8 cellular contexts compared by ENCODE assay signal in genomic region chr16:30186782-30187555, GRCh38. TPM values are rescaled to one million over a fixed set of nuclear protein-coding genes. Genes with fewer than 3 reads are reported as not detected.
DNase-seq lines count a peak whose midpoint lies in the region; ATAC-seq and TF ChIP-seq lines count a peak whose summit lies in the region.

No MANE protein-coding gene starts in this region.

- intact Hi-C loops in mucosa of descending colon (cut with DNase I, micrococcal nuclease), result no loop called here

- H3K27ac Mint-ChIP-seq in activated CD8-positive, alpha-beta T cell treated with anti-CD3 and anti-CD28 coated beads, Interleukin-2, amount 10 ng/mL, durations not matched to agents 7 days and 5 days, result peak overlapping the region; percentile 99

- no peaks in the 10 kb centered on the region for H3K9me3 Mint-ChIP-seq in activated CD8-positive, alpha-beta T cell treated with anti-CD3 and anti-CD28 coated beads, Interleukin-2, amount 10 ng/mL, durations not matched to agents 7 days and 5 days (ENCODE audit: insufficient read depth)

- H3K4me1 ChIP-seq in BLaER1 (peaks cover 43% of the 10 kb centered on the region), mucosa of descending colon (ENCODE audit: low read depth) (peaks cover 5% of the 10 kb centered on the region)

- H3K4me3 ChIP-seq in BLaER1, result peak overlapping the region; percentile 95
- peak overlapping the region; percentile 99 for H3K4me3 ChIP-seq in Jurkat, Clone E6-1 (ENCODE audit: low read length)
- no peak overlapping the region for H3K4me3 ChIP-seq in mucosa of descending colon

- peak overlapping the region; percentile 90 for H3K27ac ChIP-seq in BLaER1

- H4K20me1 ChIP-seq in BLaER1, result no peaks in the 10 kb centered on the region

- peak overlapping the region; percentile 99 for H3K4me2 ChIP-seq in BLaER1

- H3K27me3 Mint-ChIP-seq in activated CD8-positive, alpha-beta T cell treated with anti-CD3 and anti-CD28 coated beads, Interleukin-2, amount 10 ng/mL, durations not matched to agents 7 days and 5 days (ENCODE audit: low read depth), result no peaks in the 10 kb centered on the region

- peaks cover 47% of the 10 kb centered on the region for H3K36me3 Mint-ChIP-seq in activated CD8-positive, alpha-beta T cell treated with anti-CD3 and anti-CD28 coated beads, Interleukin-2, amount 10 ng/mL, durations not matched to agents 7 days and 5 days (ENCODE audit: low read depth)

- H3K4me1 Mint-ChIP-seq in activated CD8-positive, alpha-beta T cell treated with anti-CD3 and anti-CD28 coated beads, Interleukin-2, amount 10 ng/mL, durations not matched to agents 7 days and 5 days (ENCODE audit: low read depth), result peaks cover 23% of the 10 kb centered on the region

- H3K9me3 ChIP-seq in BLaER1, result no peaks in the 10 kb centered on the region
- H3K9me3 ChIP-seq in mucosa of descending colon, result no peaks in the 10 kb centered on the region

- H3K36me3 ChIP-seq in BLaER1 (peaks cover 15% of the 10 kb centered on the region), mucosa of descending colon (ENCODE audit: low read depth) (no peaks in the 10 kb centered on the region)

- H3K9ac ChIP-seq in BLaER1, result peak overlapping the region; percentile 85

- ATAC-seq in activated CD8-positive, alpha-beta T cell treated with anti-CD3 and anti-CD28 coated beads, Interleukin-2, amount 10 ng/mL, durations not matched to agents 7 days and 5 days, result peak; percentile 17
- ATAC-seq in mucosa of descending colon, result peak; percentile 48
- no peak for ATAC-seq in HG02763 (IDR thresholded peaks at IDR 0.05; ENCODE audit: unreplicated experiment)

- DNase-seq in Jurkat, Clone E6-1 (ENCODE audit: low read depth, low spot score), result peak; percentile 66
- DNase-seq in activated CD8-positive, alpha-beta T cell treated with anti-CD3 and anti-CD28 coated beads, Interleukin-2, amount 10 ng/mL, durations not matched to agents 7 days and 5 days, result peak; percentile 94
- DNase-seq in ecto neural progenitor cell (ENCODE audit: low spot score), result peak; percentile 83
- peak; percentile 88 to 92 (median 92) for DNase-seq in mucosa of descending colon
- peak; percentile 73 to 78 for DNase-seq in stimulated activated CD8-positive, alpha-beta memory T cell treated with anti-CD3 and anti-CD28 coated beads, Interleukin-7, amount 100 ng/mL, for 4 hours (ENCODE audit: low read depth in 2 of 2)
- DNase-seq in LoVo (ENCODE audit: low spot score), result no peak

- no peaks in the 10 kb centered on the region for H3K27me3 ChIP-seq in BLaER1

- CTCF ChIA-PET in activated CD8-positive, alpha-beta T cell treated with anti-CD3 and anti-CD28 coated beads, Interleukin-2, amount 10 ng/mL, durations not matched to agents 7 days and 5 days (lab: Charles Lee), result interaction anchor here (0.8 to 5.2 kb wide), 6 partner anchors 9 to 122 kb away, joined by 3 to 54 read pairs (median 6); partner anchors contain the start of genes ALDOA and TBX6

- POLR2A ChIA-PET in activated CD8-positive, alpha-beta T cell treated with anti-CD3 and anti-CD28 coated beads, Interleukin-2, amount 10 ng/mL, durations not matched to agents 7 days and 5 days (lab: Charles Lee), result interaction anchor here (0.6 to 5.0 kb wide), 8 partner anchors 47 to 196 kb away, joined by 3 to 102 read pairs (median 10); partner anchors contain the start of genes ALDOA, GDPD3, PPP4C and SEPTIN1

- H3K4me3 Mint-ChIP-seq in activated CD8-positive, alpha-beta T cell treated with anti-CD3 and anti-CD28 coated beads, Interleukin-2, amount 10 ng/mL, durations not matched to agents 7 days and 5 days, result peak overlapping the region; percentile 98

- peak; percentile 70 for TF ChIP-seq CTCF in mucosa of descending colon (IDR thresholded peaks at IDR 0.05)

RNA-seq across cellular contexts. Expression of gene CORO1A, which starts 3.6 kb away (rescaled TPM):
- 975 TPM for polyA plus RNA-seq in Jurkat, Clone E6-1 (2012; ENCODE audit: insufficient read depth, insufficient read length)
- total RNA-seq in activated CD8-positive, alpha-beta T cell treated with anti-CD3 and anti-CD28 coated beads, Interleukin-2, amount 10 ng/mL, durations not matched to agents 7 days and 5 days, result 1,000 to 10,000 TPM; 1,875 to 1,983 TPM
- 10 to 100 TPM; 24.2 to 42.0 (median 25.2) TPM for total RNA-seq in mucosa of descending colon

RNA-seq across cellular contexts. Expression of gene BOLA2B, which starts 6.5 kb away (rescaled TPM):
- 501 TPM for polyA plus RNA-seq in Jurkat, Clone E6-1 (2012; ENCODE audit: insufficient read depth, insufficient read length)
- total RNA-seq in activated CD8-positive, alpha-beta T cell treated with anti-CD3 and anti-CD28 coated beads, Interleukin-2, amount 10 ng/mL, durations not matched to agents 7 days and 5 days, result 100 to 1,000 TPM; 205 to 212 TPM
- total RNA-seq in mucosa of descending colon, result 100 to 1,000 TPM in 2 of 3 donors, 10 to 100 TPM in 1; 67.8 to 187 (median 152) TPM

RNA-seq across cellular contexts. Expression of gene SLX1A, which starts 6.7 kb away (rescaled TPM):
- 109 TPM for polyA plus RNA-seq in Jurkat, Clone E6-1 (2012; ENCODE audit: insufficient read depth, insufficient read length)
- 100 to 1,000 TPM; 115 to 123 TPM for total RNA-seq in activated CD8-positive, alpha-beta T cell treated with anti-CD3 and anti-CD28 coated beads, Interleukin-2, amount 10 ng/mL, durations not matched to agents 7 days and 5 days
- total RNA-seq in mucosa of descending colon, result 100 to 1,000 TPM in 1 of 3 donors, 10 to 100 TPM in 2; 52.8 to 100 (median 68.0) TPM

RNA-seq across cellular contexts. Expression of gene SULT1A3, which starts 12.1 kb away (rescaled TPM):
- 21.4 TPM for polyA plus RNA-seq in Jurkat, Clone E6-1 (2012; ENCODE audit: insufficient read depth, insufficient read length)
- 10 to 100 TPM; 28.9 to 32.8 TPM for total RNA-seq in activated CD8-positive, alpha-beta T cell treated with anti-CD3 and anti-CD28 coated beads, Interleukin-2, amount 10 ng/mL, durations not matched to agents 7 days and 5 days
- total RNA-seq in mucosa of descending colon, result 10 to 100 TPM; 37.1 to 96.5 (median 66.7) TPM

Comparison
In these comparisons a context has a peak if more than half of its experiments do, and no peak if none do; other contexts are left out.
1. RNA of gene CORO1A, which starts 3.6 kb away (total RNA-seq): 1,875 to 1,983 TPM in activated CD8-positive, alpha-beta T cell treated with anti-CD3 and anti-CD28 coated beads, Interleukin-2, amount 10 ng/mL, durations not matched to agents 7 days and 5 days; 24.2 to 42.0 TPM in mucosa of descending colon; every median in the first group is over 10 times any median in the second.